In genomic region chr1:109438798-109439297, GRCh38 we compare ENCODE assay signal across 1 cellular context.
TF ChIP-seq lines count a peak whose summit lies in the region.

No MANE protein-coding gene starts in this region.

TF ChIP-seq in K562, 482 proteins besides CTCF, POLR2A, EP300 and RAD21 (continued from another document and continues in another):
- TF ChIP-seq ZBTB40 (IDR thresholded peaks at IDR 0.05) (no peak), ZBTB40 (CRISPR knock-in tag; IDR thresholded peaks at IDR 0.05) (no peak), ZNF592 (IDR thresholded peaks at IDR 0.05) (0 out of 2 replicates have a peak, but pooled peaks have one; percentile 56), POLR3G (IDR thresholded peaks at IDR 0.05; ENCODE audit: extremely low read depth, insufficient read length, insufficient replicate concordance) (no peak), ILF3 (IDR thresholded peaks at IDR 0.05; ENCODE audit: borderline replicate concordance) (no peak), THAP12 (CRISPR knock-in tag; IDR thresholded peaks at IDR 0.05) (no peak), SIN3A (IDR thresholded peaks at IDR 0.05; ENCODE audit: borderline replicate concordance in 2 of 2, control insufficient read depth in 1 of 2, low read depth in 2 of 2, low read length in 2 of 2) (no peak), ZNF175 (CRISPR knock-in tag; IDR thresholded peaks at IDR 0.05; ENCODE audit: low read depth) (0 out of 2 replicates have a peak, but pooled peaks have one; percentile 57), PTTG1 (tag; IDR thresholded peaks at IDR 0.05; ENCODE audit: low read depth) (0 out of 2 replicates have a peak, but pooled peaks have one; percentile 46), RBFOX2 (IDR thresholded peaks at IDR 0.05; ENCODE audit: low read depth, low read length) (no peak), CAMTA2 (CRISPR knock-in tag; conservative IDR thresholded peaks at IDR 0.05) (no peak), HMG20B (CRISPR knock-in tag; IDR thresholded peaks at IDR 0.05) (no peak), TCF15 (CRISPR knock-in tag; IDR thresholded peaks at IDR 0.05) (no peak), RBM22 (IDR thresholded peaks at IDR 0.05; ENCODE audit: low read depth, low read length, poor library complexity, severe bottlenecking) (no peak), DPF2 (IDR thresholded peaks at IDR 0.05) (peak; percentile 77), RFX7 (CRISPR knock-in tag; IDR thresholded peaks at IDR 0.05) (no peak), CBFA2T2 (conservative IDR thresholded peaks at IDR 0.05) (no peak), ZNF253 (CRISPR knock-in tag; conservative IDR thresholded peaks at IDR 0.05) (no peak), POLR3A (IDR thresholded peaks at IDR 0.05; ENCODE audit: borderline replicate concordance, extremely low read depth, insufficient read depth, insufficient read length) (no peak), ZNF384 (IDR thresholded peaks at IDR 0.05; ENCODE audit: low read depth, low read length) (no peak), ZNF23 (CRISPR knock-in tag; IDR thresholded peaks at IDR 0.05) (no peak), AFF1 (IDR thresholded peaks at IDR 0.05; ENCODE audit: low read depth in 1 of 2, partially characterized antibody in 2 of 2) (no peak), SOX6 (IDR thresholded peaks at IDR 0.05) (no peak), HDGF (IDR thresholded peaks at IDR 0.05) (no peak), HINFP (tag; conservative IDR thresholded peaks at IDR 0.05; ENCODE audit: low read depth) (no peak), MAX (CRISPR knock-in tag; IDR thresholded peaks at IDR 0.05) (no peak), TEAD1 (CRISPR knock-in tag; IDR thresholded peaks at IDR 0.05) (no peak), YY1 (IDR thresholded peaks at IDR 0.05; ENCODE audit: borderline replicate concordance in 1 of 3, control insufficient read depth in 1 of 3, extremely low read depth in 1 of 3, insufficient read depth in 3 of 3, insufficient read length in 1 of 3, insufficient replicate concordance in 2 of 3, low read depth in 1 of 3, low read length in 2 of 3) (peak in 1 of 3 experiments; percentile 37), ZNF518B (CRISPR knock-in tag; IDR thresholded peaks at IDR 0.05) (no peak)
